In the genomic region with DNA sequence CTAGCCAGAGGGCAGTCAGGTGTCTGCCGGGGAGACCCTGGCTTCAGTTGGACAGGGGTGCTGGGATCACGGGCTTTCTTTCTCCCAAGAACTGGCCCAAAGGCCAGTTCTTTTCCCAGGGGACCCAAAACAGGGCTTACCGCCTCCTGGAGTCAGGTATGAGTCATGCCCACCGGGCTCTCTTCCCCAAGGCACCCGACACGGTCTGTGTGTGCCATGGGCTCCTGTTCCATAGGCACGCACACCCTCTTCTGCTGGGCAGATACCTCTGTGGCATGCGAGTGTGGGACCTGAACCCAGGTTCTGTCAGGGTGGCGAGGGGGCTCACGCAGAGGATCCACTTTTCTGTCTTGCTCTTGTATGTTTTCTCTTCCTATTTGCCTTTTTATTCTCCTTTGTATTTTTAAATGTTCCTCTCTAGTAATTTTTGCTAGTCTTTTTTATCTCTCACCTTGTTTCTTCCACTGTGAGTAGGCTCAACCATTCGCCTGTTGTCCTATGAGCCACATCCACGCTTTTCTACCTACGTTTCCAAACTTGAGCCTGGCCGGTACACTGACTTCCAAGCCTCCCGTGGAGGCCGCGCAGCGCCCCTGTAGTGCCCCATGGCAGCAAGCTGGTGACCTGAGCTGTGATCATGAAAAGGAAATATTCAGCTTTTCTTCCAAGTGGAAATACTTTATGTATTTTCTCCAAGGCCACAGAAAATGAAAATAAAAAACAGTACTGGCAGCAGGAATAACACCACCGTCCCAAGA, we compare ENCODE assay signal across 24 cellular contexts.
DNase-seq lines count a peak whose midpoint lies in the region; ATAC-seq and TF ChIP-seq lines count a peak whose summit lies in the region.
"Had no signal": no experiment of that assay in that cellular context is flagged by ENCODE, and none has a peak within 500 bp of the region (broad histone marks: within the 10 kb centered on the region; RNA-seq: fewer than 3 reads in every experiment).

No MANE protein-coding gene starts in this region.

- H3K4me3 ChIP-seq in NB4 (ENCODE audit: low read depth, low read length) (no peak overlapping the region), sigmoid colon (no peak overlapping the region)
- H3K4me3 ChIP-seq: gastrocnemius medialis, pancreas, tibial nerve had no signal

- no peak for TF ChIP-seq EP300 in sigmoid colon (IDR thresholded peaks at IDR 0.05)

- intact Hi-C loops in sigmoid colon (cut with DNase I), result no loop called here

- no peak for TF ChIP-seq POLR2A in NB4 (IDR thresholded peaks at IDR 0.05; ENCODE audit: extremely low read depth, insufficient read length)
- no peak for TF ChIP-seq POLR2A in sigmoid colon (IDR thresholded peaks at IDR 0.05)

- H3K27me3 ChIP-seq in sigmoid colon, result no peaks in the 10 kb centered on the region
- H3K27me3 ChIP-seq: gastrocnemius medialis, pancreas, tibial nerve had no signal

- DNase-seq in EL (peak; percentile 18), NB4 (ENCODE audit: low read depth) (peak; percentile 10), fibroblast of gingiva (ENCODE audit: low read depth) (peak; percentile 36), sigmoid colon (peak; percentile 65), kidney tubule cell (ENCODE audit: low spot score) (no peak), HCEC 1CT (no peak), foreskin melanocyte (no peak)
- DNase-seq: activated CD4-positive, alpha-beta T cell treated with anti-CD3 and anti-CD28 coated beads, Interleukin-2, amount 10 ng/mL, durations not matched to agents 24 days and 14 days; CD4-positive, alpha-beta T cell; DMS79; gastrocnemius medialis; IMR-90; NCI-H1417 treated with DMSO at 0.1 percent for 48 hours; NCI-H524; SHP77; stimulated activated CD4-positive, alpha-beta T cell treated with anti-CD3 and anti-CD28 coated beads, Interleukin-2, amount 100 ng/mL, for 24 hours; stimulated activated naive CD8-positive, alpha-beta T cell treated with anti-CD3 and anti-CD28 coated beads, Interleukin-15, Interleukin-2, amounts not matched to agents 100 U/mL and 50 U/mL, for 24 hours; T-helper 1 cell had no signal

- no peak for ATAC-seq in SK-N-SH treated with all-trans-retinoic acid at 6 μM for 48 hours
- ATAC-seq: activated T-helper 17 cell treated with anti-CD3 and anti-CD28 coated beads, Interleukin-2, amount 50 U/mL, for 72 hours; gastrocnemius medialis; naive thymus-derived CD8-positive, alpha-beta T cell; pancreas; stimulated activated naive CD8-positive, alpha-beta T cell treated with anti-CD3 and anti-CD28 coated beads, Interleukin-15, Interleukin-2, amounts not matched to agents 100 U/mL and 50 U/mL, for 24 hours had no signal

- peak overlapping the region in 3 of 4 donors; percentile 38 to 94 (median 86) for H3K27ac ChIP-seq in sigmoid colon
- H3K27ac ChIP-seq: gastrocnemius medialis, HL-60, pancreas, tibial nerve had no signal

- no peaks in the 10 kb centered on the region for H3K36me3 ChIP-seq in sigmoid colon
- H3K36me3 ChIP-seq: gastrocnemius medialis, pancreas, tibial nerve had no signal

- H3K9me3 ChIP-seq in sigmoid colon, result no peaks in the 10 kb centered on the region
- H3K9me3 ChIP-seq: gastrocnemius medialis, pancreas, tibial nerve had no signal

- H3K4me1 ChIP-seq in sigmoid colon, result peaks cover 0 to 84% (median 63%) of the 10 kb centered on the region in 4 donors
- H3K4me1 ChIP-seq: gastrocnemius medialis, pancreas, tibial nerve had no signal

- WGBS in sigmoid colon, 2 donors, result 93% methylated on average over 19 of the region's 19 CpGs

- no peak for TF ChIP-seq CTCF in NB4 (IDR thresholded peaks at IDR 0.05; ENCODE audit: low read depth, low read length)
- no peak for TF ChIP-seq CTCF in sigmoid colon (IDR thresholded peaks at IDR 0.05)

TF ChIP-seq in SK-N-SH treated with all-trans-retinoic acid at 6 μM for 48 hours, 23 proteins besides CTCF, POLR2A, EP300 and RAD21:
- TF ChIP-seq PPARA (CRISPR knock-in tag; IDR thresholded peaks at IDR 0.05; ENCODE audit: borderline replicate concordance), result no peak

Comparison
In these comparisons a context has a peak if more than half of its experiments do, and no peak if none do; other contexts are left out.
1. DNase-seq: peak in EL (single experiment), NB4 (single experiment), fibroblast of gingiva (single experiment) and sigmoid colon (single experiment); none in kidney tubule cell (single experiment), HCEC 1CT (single experiment) and foreskin melanocyte (single experiment).